Comparison of ENCODE assay signal across 39 cellular contexts in the genomic region with DNA sequence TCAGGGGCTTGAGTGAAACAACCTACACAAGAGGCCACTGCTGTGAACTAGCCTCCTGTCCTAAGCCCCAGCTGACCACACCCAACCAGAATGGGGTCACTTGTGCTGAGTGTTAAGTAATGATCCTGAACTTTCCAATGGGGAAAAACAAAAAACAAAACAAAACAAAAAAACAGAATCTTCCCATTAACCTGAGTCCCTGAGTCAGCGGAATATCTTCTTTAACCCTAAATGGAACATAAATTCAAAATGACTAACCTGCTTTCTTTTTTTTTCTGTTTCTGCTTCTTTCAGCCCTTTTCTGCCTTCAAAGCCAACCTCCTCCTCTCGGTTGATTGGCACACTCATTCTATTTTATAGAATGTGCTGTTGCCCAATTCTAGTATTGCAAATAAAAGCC. TPM values are rescaled to one million over a fixed set of nuclear protein-coding genes. Genes with fewer than 3 reads are reported as not detected.
"Had no signal": no experiment of that assay in that cellular context is flagged by ENCODE, and none has a peak within 500 bp of the region (broad histone marks: within the 10 kb centered on the region; RNA-seq: fewer than 3 reads in every experiment).

No MANE protein-coding gene starts in this region.

- DNase-seq: activated B cell treated with CpG ODN at 0.5 μM for 24 hours; activated CD4-positive, alpha-beta memory T cell treated with anti-CD3 and anti-CD28 coated beads for 36 hours; activated CD4-positive, alpha-beta T cell treated with anti-CD3 and anti-CD28 coated beads for 4 hours; activated CD4-positive, alpha-beta T cell treated with anti-CD3 and anti-CD28 coated beads, Interleukin-2, amount 10 ng/mL, durations not matched to agents 24 days and 14 days; activated CD4-positive, alpha-beta T cell treated with anti-CD3 and anti-CD28 coated beads, Interleukin-2, amount 50 U/mL, for 1 hour; activated CD4-positive, alpha-beta T cell treated with anti-CD3 and anti-CD28 coated beads, Interleukin-2, amount 50 U/mL, for 4 hours; activated CD4-positive, CD25-positive, alpha-beta regulatory T cell treated with anti-CD3 and anti-CD28 coated beads, Interleukin-2, amount 50 U/mL, for 72 hours; activated CD8-positive, alpha-beta memory T cell treated with anti-CD3 and anti-CD28 coated beads, Interleukin-2, amount 50 U/mL, for 4 hours; activated CD8-positive, alpha-beta T cell treated with anti-CD3 and anti-CD28 coated beads for 36 hours; activated effector memory CD4-positive, alpha-beta T cell treated with anti-CD3 and anti-CD28 coated beads, Interleukin-2, amount 50 U/mL, for 16 hours; activated gamma-delta T cell treated with Interleukin-2 at 50 U/mL for 16 hours; activated naive CD4-positive, alpha-beta T cell; activated naive CD4-positive, alpha-beta T cell treated with anti-CD3 and anti-CD28 coated beads for 36 hours; activated naive CD4-positive, alpha-beta T cell treated with anti-CD3 and anti-CD28 coated beads, Interleukin-2, amount 50 U/mL, for 16 hours; activated naive CD8-positive, alpha-beta T cell treated with anti-CD3 and anti-CD28 coated beads for 36 hours; activated T-cell treated with anti-CD3 and anti-CD28 coated beads for 4 hours; activated T-cell treated with anti-CD3 and anti-CD28 coated beads, Interleukin-2, amount 50 U/mL, for 1 hour; activated T-cell treated with anti-CD3 and anti-CD28 coated beads, Interleukin-2, amount 50 U/mL, for 4 hours; activated T-cell treated with anti-CD3 and anti-CD28 coated beads, Interleukin-2, amount 50 U/mL, for 72 hours; adrenal gland; amniotic stem cell; caudate nucleus; cerebellar nuclear complex; T-helper 1 cell; T-helper 2 cell; T-helper 9 cell had no signal

- H3K36me3 Mint-ChIP-seq: activated CD4-positive, alpha-beta memory T cell treated with anti-CD3 and anti-CD28 coated beads for 36 hours; activated naive CD4-positive, alpha-beta T cell treated with anti-CD3 and anti-CD28 coated beads, Interleukin-2, amount 50 U/mL, for 72 hours; activated naive CD8-positive, alpha-beta T cell treated with anti-CD3 and anti-CD28 coated beads for 36 hours; brain had no signal

- FAIRE-seq: TTC549 had no signal

- H3K4me1 ChIP-seq: adrenal gland, ascending aorta had no signal

- H3K9me3 Mint-ChIP-seq: activated B cell treated with CpG ODN at 0.5 μM for 24 hours; activated CD4-positive, alpha-beta memory T cell treated with anti-CD3 and anti-CD28 coated beads for 36 hours; activated CD4-positive, alpha-beta T cell treated with anti-CD3 and anti-CD28 coated beads, Interleukin-2, amount 10 ng/mL, durations not matched to agents 24 days and 14 days; activated CD8-positive, alpha-beta T cell treated with anti-CD3 and anti-CD28 coated beads for 36 hours; activated naive CD4-positive, alpha-beta T cell treated with anti-CD3 and anti-CD28 coated beads for 36 hours; activated naive CD4-positive, alpha-beta T cell treated with anti-CD3 and anti-CD28 coated beads, Interleukin-2, amount 50 U/mL, for 72 hours; activated naive CD8-positive, alpha-beta T cell treated with anti-CD3 and anti-CD28 coated beads for 36 hours; activated T-cell treated with anti-CD3 and anti-CD28 coated beads, Interleukin-2, amount 50 U/mL, for 4 hours; activated T-cell treated with anti-CD3 and anti-CD28 coated beads, Interleukin-2, amount 50 U/mL, for 72 hours; activated T-helper 1 cell treated with anti-CD3 and anti-CD28 coated beads, Interleukin-12 subunit alpha, Interleukin-12 subunit beta, Interleukin-2, Interleukin-4 antibody, amounts not matched to agents 30 ng/mL and 10 ng/mL and 1 ng/mL, durations not matched to agents 14 hours and 24 hours and 36 hours; activated T-helper 17 cell treated with anti-CD3 and anti-CD28 coated beads, Interleukin-2, amount 50 U/mL, for 72 hours; central memory CD8-positive, alpha-beta T cell; T-helper 1 cell treated with Interleukin-12 subunit alpha and Interleukin-12 subunit beta and Interleukin-4 antibody, amounts not matched to agents 30 μg/mL and 1 μg/mL, for 36 hours; T-helper 2 cell treated with Interferon-gamma antibody and Interleukin-4, amounts not matched to agents 5 μg/mL and 100 μg/mL, for 36 hours had no signal

- H3K36me3 ChIP-seq: adrenal gland, ascending aorta, cardiac muscle cell had no signal

- ATAC-seq: activated CD8-positive, alpha-beta T cell treated with anti-CD3 and anti-CD28 coated beads for 36 hours; activated naive CD4-positive, alpha-beta T cell treated with anti-CD3 and anti-CD28 coated beads, Interleukin-2, amount 50 U/mL, for 72 hours; activated T-cell treated with anti-CD3 and anti-CD28 coated beads, Interleukin-2, amount 50 U/mL, for 4 hours; activated T-cell treated with anti-CD3 and anti-CD28 coated beads, Interleukin-2, amount 50 U/mL, for 72 hours; activated T-helper 17 cell treated with anti-CD3 and anti-CD28 coated beads, Interleukin-2, amount 50 U/mL, for 72 hours had no signal

- H3K27ac ChIP-seq: adrenal gland, ascending aorta, cardiac muscle cell, VCaP had no signal

- H3K4me3 ChIP-seq: adrenal gland, ascending aorta, cardiac muscle cell had no signal

- H3K9me3 ChIP-seq: adrenal gland, ascending aorta had no signal

- H3K27me3 ChIP-seq: ascending aorta, cardiac muscle cell had no signal

- H3K27me3 Mint-ChIP-seq: activated CD4-positive, alpha-beta memory T cell treated with anti-CD3 and anti-CD28 coated beads for 36 hours; activated naive CD8-positive, alpha-beta T cell treated with anti-CD3 and anti-CD28 coated beads for 36 hours; central memory CD8-positive, alpha-beta T cell had no signal

- H3K27ac Mint-ChIP-seq: activated B cell treated with CpG ODN at 0.5 μM for 24 hours; activated CD4-positive, alpha-beta memory T cell treated with anti-CD3 and anti-CD28 coated beads for 36 hours; activated CD4-positive, alpha-beta T cell treated with anti-CD3 and anti-CD28 coated beads, Interleukin-2, amount 10 ng/mL, durations not matched to agents 24 days and 14 days; activated CD8-positive, alpha-beta T cell treated with anti-CD3 and anti-CD28 coated beads for 36 hours; activated naive CD4-positive, alpha-beta T cell treated with anti-CD3 and anti-CD28 coated beads for 36 hours; activated naive CD4-positive, alpha-beta T cell treated with anti-CD3 and anti-CD28 coated beads, Interleukin-2, amount 50 U/mL, for 72 hours; activated naive CD8-positive, alpha-beta T cell treated with anti-CD3 and anti-CD28 coated beads for 36 hours; activated T-cell treated with anti-CD3 and anti-CD28 coated beads, Interleukin-2, amount 50 U/mL, for 72 hours; activated T-helper 1 cell treated with anti-CD3 and anti-CD28 coated beads, Interleukin-12 subunit alpha, Interleukin-12 subunit beta, Interleukin-2, Interleukin-4 antibody, amounts not matched to agents 30 ng/mL and 10 ng/mL and 1 ng/mL, durations not matched to agents 14 hours and 24 hours and 36 hours; activated T-helper 17 cell treated with anti-CD3 and anti-CD28 coated beads, Interleukin-2, amount 50 U/mL, for 72 hours; brain; T-helper 1 cell treated with Interleukin-12 subunit alpha and Interleukin-12 subunit beta and Interleukin-4 antibody, amounts not matched to agents 30 μg/mL and 1 μg/mL, for 36 hours; T-helper 2 cell treated with Interferon-gamma antibody and Interleukin-4, amounts not matched to agents 5 μg/mL and 100 μg/mL, for 36 hours had no signal

- H3K4me1 Mint-ChIP-seq: activated B cell treated with CpG ODN at 0.5 μM for 24 hours; activated CD4-positive, alpha-beta T cell treated with anti-CD3 and anti-CD28 coated beads, Interleukin-2, amount 10 ng/mL, durations not matched to agents 24 days and 14 days; activated T-helper 17 cell treated with anti-CD3 and anti-CD28 coated beads, Interleukin-2, amount 50 U/mL, for 72 hours; brain; central memory CD8-positive, alpha-beta T cell had no signal

- H3K4me3 Mint-ChIP-seq: activated B cell treated with CpG ODN at 0.5 μM for 24 hours; activated CD4-positive, alpha-beta memory T cell treated with anti-CD3 and anti-CD28 coated beads for 36 hours; activated CD4-positive, alpha-beta T cell treated with anti-CD3 and anti-CD28 coated beads, Interleukin-2, amount 10 ng/mL, durations not matched to agents 24 days and 14 days; activated CD8-positive, alpha-beta T cell treated with anti-CD3 and anti-CD28 coated beads for 36 hours; activated naive CD4-positive, alpha-beta T cell treated with anti-CD3 and anti-CD28 coated beads for 36 hours; activated naive CD8-positive, alpha-beta T cell treated with anti-CD3 and anti-CD28 coated beads for 36 hours; activated T-cell treated with anti-CD3 and anti-CD28 coated beads, Interleukin-2, amount 50 U/mL, for 4 hours; activated T-cell treated with anti-CD3 and anti-CD28 coated beads, Interleukin-2, amount 50 U/mL, for 72 hours; activated T-helper 1 cell treated with anti-CD3 and anti-CD28 coated beads, Interleukin-12 subunit alpha, Interleukin-12 subunit beta, Interleukin-2, Interleukin-4 antibody, amounts not matched to agents 30 ng/mL and 10 ng/mL and 1 ng/mL, durations not matched to agents 14 hours and 24 hours and 36 hours; activated T-helper 17 cell treated with anti-CD3 and anti-CD28 coated beads, Interleukin-2, amount 50 U/mL, for 72 hours; brain; central memory CD8-positive, alpha-beta T cell; T-helper 1 cell treated with Interleukin-12 subunit alpha and Interleukin-12 subunit beta and Interleukin-4 antibody, amounts not matched to agents 30 μg/mL and 1 μg/mL, for 36 hours; T-helper 2 cell treated with Interferon-gamma antibody and Interleukin-4, amounts not matched to agents 5 μg/mL and 100 μg/mL, for 36 hours had no signal

RNA-seq across cellular contexts. Expression of gene MAGEA8, which starts 31.2 kb away (rescaled TPM):
- total RNA-seq: activated B cell treated with CpG ODN at 0.5 μM for 24 hours; activated CD4-positive, alpha-beta memory T cell treated with anti-CD3 and anti-CD28 coated beads for 36 hours; activated CD4-positive, alpha-beta T cell treated with anti-CD3 and anti-CD28 coated beads, Interleukin-2, amount 10 ng/mL, durations not matched to agents 24 days and 14 days; activated CD8-positive, alpha-beta memory T cell treated with anti-CD3 and anti-CD28 coated beads for 36 hours; activated CD8-positive, alpha-beta T cell treated with anti-CD3 and anti-CD28 coated beads for 36 hours; activated naive CD4-positive, alpha-beta T cell treated with anti-CD3 and anti-CD28 coated beads for 36 hours; activated naive CD4-positive, alpha-beta T cell treated with anti-CD3 and anti-CD28 coated beads, Interleukin-2, amount 50 U/mL, for 72 hours; activated naive CD8-positive, alpha-beta T cell treated with anti-CD3 and anti-CD28 coated beads for 36 hours; activated T-cell treated with anti-CD3 and anti-CD28 coated beads, Interleukin-2, amount 50 U/mL, for 4 hours; activated T-cell treated with anti-CD3 and anti-CD28 coated beads, Interleukin-2, amount 50 U/mL, for 72 hours; activated T-helper 1 cell treated with anti-CD3 and anti-CD28 coated beads, Interleukin-12 subunit alpha, Interleukin-12 subunit beta, Interleukin-2, Interleukin-4 antibody, amounts not matched to agents 30 ng/mL and 10 ng/mL and 1 ng/mL, durations not matched to agents 14 hours and 24 hours and 36 hours; activated T-helper 17 cell treated with anti-CD3 and anti-CD28 coated beads, Interleukin-2, amount 50 U/mL, for 72 hours; adrenal gland; ascending aorta; bronchial epithelial cell; cardiac muscle cell had no signal
- polyA plus RNA-seq: adrenal gland had no signal
